In genomic region chr12:12616512-12617275, GRCh38 we compare ENCODE assay signal across 13 cellular contexts. TPM values are rescaled to one million over a fixed set of nuclear protein-coding genes. Genes with fewer than 3 reads are reported as not detected.
A peak's percentile ranks its signal among the peaks of the same experiment; 100 is the strongest.
DNase-seq lines count a peak whose midpoint lies in the region; ATAC-seq and TF ChIP-seq lines count a peak whose summit lies in the region.
"Had no signal": no experiment of that assay in that cellular context is flagged by ENCODE, and none has a peak within 500 bp of the region (broad histone marks: within the 10 kb centered on the region; RNA-seq: fewer than 3 reads in every experiment).

No MANE protein-coding gene starts in this region.

- WGBS in IMR-90 (ENCODE audit: extremely low coverage in 2 of 2, insufficient read length in 1 of 2), 2 experiments: no CpG with 5 or more reads among the region's 4 CpGs

- H2AK9ac ChIP-seq in IMR-90 (replicated peaks; ENCODE audit: low read depth, low read length, poor library complexity): no peak overlapping the region

- H3K27ac Mint-ChIP-seq in CD8-positive, alpha-beta T cell: peak overlapping the region; percentile 87
- H3K27ac Mint-ChIP-seq in mesothelial cell of epicardium: peak overlapping the region; percentile 8

- no peak for TF ChIP-seq RAD21 in IMR-90 (IDR thresholded peaks at IDR 0.05; ENCODE audit: low read length)

- peaks cover 38% of the 10 kb centered on the region for H3K36me3 Mint-ChIP-seq in CD8-positive, alpha-beta T cell
- H3K36me3 Mint-ChIP-seq in mesothelial cell of epicardium: peaks cover 16% of the 10 kb centered on the region

- no peak overlapping the region for H3K4ac ChIP-seq in IMR-90 (ENCODE audit: low read depth, low read length)

- 0 out of 2 replicates have a peak overlapping the region, but pooled peaks have one; percentile 17 for H3K14ac ChIP-seq in IMR-90 (replicated peaks; ENCODE audit: low read depth, low read length)

- CTCF ChIA-PET in CD8-positive, alpha-beta T cell (lab: Charles Lee): interaction anchor here (0.9 to 1.8 kb wide), 7 partner anchors 9 to 240 kb away, joined by 3 to 8 read pairs (median 4); no protein-coding TSS in a partner anchor
- CTCF ChIA-PET in IMR-90 (lab: Yijun Ruan, JAX): no interaction called here

- no peak overlapping the region for H4K5ac ChIP-seq in IMR-90 (ENCODE audit: low read depth, low read length)

- no peaks in the 10 kb centered on the region for H3K9me3 Mint-ChIP-seq in CD8-positive, alpha-beta T cell
- no peaks in the 10 kb centered on the region for H3K9me3 Mint-ChIP-seq in mesothelial cell of epicardium

- no peak overlapping the region for H2BK20ac ChIP-seq in IMR-90 (ENCODE audit: low read depth, low read length)

- no peaks in the 10 kb centered on the region for H3K36me3 ChIP-seq in CD8-positive, alpha-beta T cell (ENCODE audit: insufficient read depth, low read length)
- no peaks in the 10 kb centered on the region for H3K36me3 ChIP-seq in IMR-90 (ENCODE audit: control insufficient read depth, insufficient read depth, low read length)
- no peaks in the 10 kb centered on the region for H3K36me3 ChIP-seq in mucosa of descending colon (ENCODE audit: low read depth)

- in situ Hi-C loops in IMR-90 (cut with MboI; ENCODE audit: low sequenced_read_pairs) (no loop called here), astrocyte of the spinal cord (cut with HindIII; ENCODE audit: low sequenced_read_pairs) (no loop called here)

- H2BK120ac ChIP-seq in IMR-90 (ENCODE audit: low read depth, low read length): no peak overlapping the region

- no peak overlapping the region for H2BK15ac ChIP-seq in IMR-90 (ENCODE audit: low read depth, low read length)

- H3K18ac ChIP-seq in IMR-90 (ENCODE audit: low read depth, low read length): no peak overlapping the region

- H3K9me3 ChIP-seq in CD8-positive, alpha-beta T cell (ENCODE audit: low read length): no peaks in the 10 kb centered on the region
- H3K9me3 ChIP-seq in IMR-90 (ENCODE audit: control insufficient read depth, insufficient read depth, low read length) (no peaks in the 10 kb centered on the region), mucosa of descending colon (no peaks in the 10 kb centered on the region)
- H3K9me3 ChIP-seq: esophagus squamous epithelium had no signal

- peaks cover 4% of the 10 kb centered on the region; the same call in 1 of the 2 replicates for H4K20me1 ChIP-seq in IMR-90 (ENCODE audit: insufficient read depth, low read length)

- no peak for ATAC-seq in CD8-positive, alpha-beta T cell
- ATAC-seq in IMR-90 (ENCODE audit: low read depth) (peak; percentile 5; the same call in 1 of the 2 replicates), HG03354 (IDR thresholded peaks at IDR 0.05; ENCODE audit: poor library complexity, severe bottlenecking, unreplicated experiment) (no peak), mucosa of descending colon (no peak), HG02840 (IDR thresholded peaks at IDR 0.05; ENCODE audit: low FRiP score, unreplicated experiment) (no peak)

- H3K4me3 ChIP-seq in CD8-positive, alpha-beta T cell (ENCODE audit: low read depth, low read length): no peak overlapping the region
- H3K4me3 ChIP-seq in IMR-90 (ENCODE audit: insufficient read depth, low read depth, low read length) (no peak overlapping the region), astrocyte of the spinal cord (ENCODE audit: low read depth, low read length) (no peak overlapping the region), mucosa of descending colon (no peak overlapping the region)
- H3K4me3 ChIP-seq: esophagus squamous epithelium had no signal

- H3K9me1 ChIP-seq in IMR-90 (ENCODE audit: insufficient read depth, low read length): peaks cover 3% of the 10 kb centered on the region; the same call in 1 of the 2 replicates

- no peaks in the 10 kb centered on the region for H3K27me3 ChIP-seq in CD8-positive, alpha-beta T cell (ENCODE audit: insufficient read depth, low read length)
- no peaks in the 10 kb centered on the region for H3K27me3 ChIP-seq in IMR-90 (ENCODE audit: control insufficient read depth, insufficient read depth, low read length)
- H3K27me3 ChIP-seq: esophagus squamous epithelium had no signal

- no peaks in the 10 kb centered on the region for H3K27me3 Mint-ChIP-seq in CD8-positive, alpha-beta T cell (ENCODE audit: low read depth)
- H3K27me3 Mint-ChIP-seq in mesothelial cell of epicardium (ENCODE audit: low read depth): no peaks in the 10 kb centered on the region

- no peak overlapping the region for H4K91ac ChIP-seq in IMR-90 (ENCODE audit: insufficient read depth, low read depth, low read length)

- H3K56ac ChIP-seq in IMR-90 (ENCODE audit: extremely low read depth, insufficient read depth, low read length): no peak overlapping the region

- peak overlapping the region; percentile 76; the same call in 1 of the 2 replicates for H2AK5ac ChIP-seq in IMR-90 (ENCODE audit: low read depth, low read length)

- dilution Hi-C loops in IMR-90 (cut with HindIII; ENCODE audit: low sequenced_read_pairs, unreplicated experiment): no loop called here

- 0 out of 2 replicates have a peak overlapping the region, but pooled peaks have one; percentile 45 for H3K23ac ChIP-seq in IMR-90 (ENCODE audit: low read depth, low read length)

- no peak overlapping the region for H3K27ac ChIP-seq in CD8-positive, alpha-beta T cell (ENCODE audit: low read depth, low read length)
- no peak overlapping the region for H3K27ac ChIP-seq in IMR-90 (ENCODE audit: insufficient read depth, low read length)

- H3K79me1 ChIP-seq in IMR-90 (ENCODE audit: low read depth in 1 of 2, low read length in 2 of 2): peaks cover 16 to 43% of the 10 kb centered on the region in 2 experiments

- H2AFZ ChIP-seq in IMR-90 (replicated peaks; ENCODE audit: low read length, poor library complexity): no peak overlapping the region

- H2BK5ac ChIP-seq in IMR-90 (ENCODE audit: low read depth, low read length, poor library complexity, severe bottlenecking): no peak overlapping the region

- no peak overlapping the region for H3K9ac ChIP-seq in IMR-90 (ENCODE audit: low read depth, low read length)

- peaks cover 67% of the 10 kb centered on the region for H3K4me1 Mint-ChIP-seq in CD8-positive, alpha-beta T cell (ENCODE audit: low read depth)
- H3K4me1 Mint-ChIP-seq in mesothelial cell of epicardium: peaks cover 18% of the 10 kb centered on the region

- intact Hi-C loops in CD8-positive, alpha-beta T cell (cut with DNase I, micrococcal nuclease): loop anchor here in 1 of 2 experiments (2.0 kb wide), 1 partner anchor 128 kb away; no protein-coding TSS in a partner anchor
- intact Hi-C loops in IMR-90 (cut with micrococcal nuclease) (no loop called here), mucosa of descending colon (cut with DNase I, micrococcal nuclease) (no loop called here)

- H4K8ac ChIP-seq in IMR-90 (ENCODE audit: low read depth in 2 of 2, low read length in 2 of 2): no peak overlapping the region

- H3K4me3 Mint-ChIP-seq in CD8-positive, alpha-beta T cell: peak overlapping the region; percentile 27
- H3K4me3 Mint-ChIP-seq in mesothelial cell of epicardium: no peak overlapping the region
- H3K4me3 Mint-ChIP-seq: CD14-positive monocyte had no signal

- no peak for TF ChIP-seq POLR2A in IMR-90 (IDR thresholded peaks at IDR 0.05; ENCODE audit: low read depth, low read length)

- H3K4me2 ChIP-seq in IMR-90 (ENCODE audit: low read depth, low read length): no peak overlapping the region; the same call in 1 of the 2 replicates

- no TSS peak for BruUV-seq in IMR-90 (replicated peaks; lab: Mats Ljungman, UMichigan)

- no peak for DNase-seq in CD8-positive, alpha-beta T cell
- DNase-seq in IMR-90 (peak; percentile 44), astrocyte of the spinal cord (ENCODE audit: low read depth, low spot score) (peak; percentile 7), mesothelial cell of epicardium (ENCODE audit: low spot score in 2 of 2, unreplicated experiment in 2 of 2) (no peak), mucosa of descending colon (no peak), NCI-H774 (lab: John Stamatoyannopoulos, UW) (no peak)
- DNase-seq: activated CD4-positive, alpha-beta T cell treated with anti-CD3 and anti-CD28 coated beads, Interleukin-2, amount 50 U/mL, for 4 hours; esophagus squamous epithelium; midbrain; NCI-H2029 had no signal

- TF ChIP-seq CTCF in CD8-positive, alpha-beta T cell (IDR thresholded peaks at IDR 0.05): no peak
- TF ChIP-seq CTCF in IMR-90 (conservative IDR thresholded peaks at IDR 0.05; ENCODE audit: low read depth, low read length) (no peak), astrocyte of the spinal cord (IDR thresholded peaks at IDR 0.05; ENCODE audit: low read depth, low read length) (no peak), mesothelial cell of epicardium (IDR thresholded peaks at IDR 0.05; ENCODE audit: unreplicated experiment) (no peak), mucosa of descending colon (IDR thresholded peaks at IDR 0.05) (no peak)

- peaks cover 68% of the 10 kb centered on the region for H3K4me1 ChIP-seq in CD8-positive, alpha-beta T cell (ENCODE audit: insufficient read depth, low read length)
- H3K4me1 ChIP-seq in IMR-90 (ENCODE audit: control insufficient read depth, insufficient read depth, low read length) (peaks cover 2% of the 10 kb centered on the region; the same call in 1 of the 2 replicates), mucosa of descending colon (ENCODE audit: low read depth) (peaks cover 23% of the 10 kb centered on the region)

- POLR2A ChIA-PET in CD8-positive, alpha-beta T cell (lab: Charles Lee): interaction anchor here (0.9 to 1.6 kb wide), 5 partner anchors 18 to 240 kb away, joined by 3 to 6 read pairs (median 4); partner anchors contain the start of gene DUSP16
- POLR2A ChIA-PET in IMR-90 (lab: Charles Lee; ENCODE audit: unreplicated experiment): no interaction called here

TF ChIP-seq in IMR-90, 13 proteins besides CTCF, POLR2A, EP300 and RAD21 (continues in another document):
- TF ChIP-seq CHD1 (IDR thresholded peaks at IDR 0.05; ENCODE audit: low read depth, low read length) (no peak), MAFK (IDR thresholded peaks at IDR 0.05; ENCODE audit: low read depth, low read length) (no peak), MAZ (IDR thresholded peaks at IDR 0.05; ENCODE audit: borderline replicate concordance, low read depth, low read length) (no peak)

RNA-seq across cellular contexts. Expression of gene CREBL2, which starts 5.0 kb away (rescaled TPM):
- 10 to 100 TPM; 10.2 to 11.8 TPM for total RNA-seq in CD8-positive, alpha-beta T cell
- total RNA-seq in IMR-90 (2012; rRNA removed) (19.0 and 32.5 TPM in 2 replicates), mesothelial cell of epicardium (7.9 to 8.5 TPM (median 8.0 TPM) in 3 replicates), mucosa of descending colon (10 to 100 TPM; 23.3 to 35.9 (median 25.4) TPM)
- polyA plus RNA-seq in IMR-90 (2012; rRNA removed): 10.4 and 11.5 TPM in 2 replicates
- polyA plus RNA-seq in IMR-90 (2012; cell fraction: cytosol; rRNA removed): 3.6 and 3.7 TPM in 2 replicates
- polyA plus RNA-seq in IMR-90 (2012; cell fraction: nucleus; rRNA removed; ENCODE audit: low replicate concordance): 1.3 and 5.0 TPM in 2 replicates

RNA-seq across cellular contexts. Expression of gene DUSP16, which starts 54.0 kb away (rescaled TPM):
- 10 to 100 TPM; 27.9 to 34.1 TPM for total RNA-seq in CD8-positive, alpha-beta T cell
- total RNA-seq in IMR-90 (2012; rRNA removed) (10.0 and 10.6 TPM in 2 replicates), mesothelial cell of epicardium (31.4 to 31.9 TPM (median 31.5 TPM) in 3 replicates), mucosa of descending colon (10 to 100 TPM; 42.3 to 61.8 (median 42.9) TPM)
- polyA plus RNA-seq in IMR-90 (2012; rRNA removed): 4.2 and 4.7 TPM in 2 replicates
- 2.3 and 2.7 TPM in 2 replicates for polyA plus RNA-seq in IMR-90 (2012; cell fraction: cytosol; rRNA removed)
- polyA plus RNA-seq in IMR-90 (2012; cell fraction: nucleus; rRNA removed; ENCODE audit: low replicate concordance): 2.7 and 4.1 TPM in 2 replicates

Comparison
In these comparisons a context has a peak if more than half of its experiments do, and no peak if none do; other contexts are left out.
1. DNase-seq: peak in IMR-90 (single experiment) and astrocyte of the spinal cord (single experiment); none in CD8-positive, alpha-beta T cell (0 of 7), mesothelial cell of epicardium (0 of 2), mucosa of descending colon (0 of 3) and NCI-H774 (single experiment).